ENCODE assay signal across 23 cellular contexts in genomic region chr1:114015075-114015474, GRCh38. TPM values are rescaled to one million over a fixed set of nuclear protein-coding genes. Genes with fewer than 3 reads are reported as not detected.
A peak's percentile ranks its signal among the peaks of the same experiment; 100 is the strongest.
DNase-seq lines count a peak whose midpoint lies in the region; ATAC-seq and TF ChIP-seq lines count a peak whose summit lies in the region.
"Had no signal": no experiment of that assay in that cellular context is flagged by ENCODE, and none has a peak within 500 bp of the region (broad histone marks: within the 10 kb centered on the region; RNA-seq: fewer than 3 reads in every experiment).

No MANE protein-coding gene starts in this region.

- ATAC-seq in HG03460 (IDR thresholded peaks at IDR 0.05; ENCODE audit: unreplicated experiment) = no peak
- ATAC-seq: activated naive CD8-positive, alpha-beta T cell treated with anti-CD3 and anti-CD28 coated beads, Interleukin-2, amount 50 U/mL, for 24 hours; HepG2; left colon; right lobe of liver; T-helper 17 cell had no signal

- no peaks in the 10 kb centered on the region for H3K27me3 ChIP-seq in kidney epithelial cell (ENCODE audit: control insufficient read depth, insufficient read depth, low read length)
- H3K27me3 ChIP-seq: esophagus squamous epithelium, right lobe of liver, SJCRH30 had no signal

- H3K36me3 ChIP-seq in kidney epithelial cell (ENCODE audit: control insufficient read depth, insufficient read depth, low read length) = no peaks in the 10 kb centered on the region
- H3K36me3 ChIP-seq: esophagus squamous epithelium, right lobe of liver, SJCRH30 had no signal

- TF ChIP-seq CTCF in astrocyte of the cerebellum (IDR thresholded peaks at IDR 0.05; ENCODE audit: low read depth, low read length, missing control alignments) (no peak), kidney epithelial cell (IDR thresholded peaks at IDR 0.05; ENCODE audit: insufficient read depth, low read length, poor library complexity, severe bottlenecking) (no peak), lower leg skin (IDR thresholded peaks at IDR 0.05) (no peak)

- 41 to 66% methylated on average over 2 of the region's 2 CpGs for WGBS in lower leg skin, 2 donors

- peak; percentile 28 for DNase-seq in EL
- peak; percentile 32 for DNase-seq in NCI-H226
- peak; percentile 68 for DNase-seq in astrocyte of the cerebellum (ENCODE audit: low read depth)
- peak; percentile 7 for DNase-seq in kidney epithelial cell (ENCODE audit: low read depth)
- no peak for DNase-seq in GOT3 (lab: John Stamatoyannopoulos, UW)
- DNase-seq in lower leg skin (ENCODE audit: low spot score in 2 of 2) = no peak
- no peak for DNase-seq in DMS53 treated with DMSO at 0.1 percent for 48 hours (lab: John Stamatoyannopoulos, UW; ENCODE audit: unreplicated experiment)
- DNase-seq: activated CD4-positive, alpha-beta memory T cell treated with anti-CD3 and anti-CD28 coated beads for 36 hours; activated effector memory CD4-positive, alpha-beta T cell treated with anti-CD3 and anti-CD28 coated beads, Interleukin-2, amount 50 U/mL, for 16 hours; activated naive CD8-positive, alpha-beta T cell treated with anti-CD3 and anti-CD28 coated beads, Interleukin-2, amount 50 U/mL, for 24 hours; CD4-positive, alpha-beta memory T cell; DMS53; effector CD4-positive, alpha-beta T cell; esophagus squamous epithelium; HFFc6; left colon; NCI-H1417 treated with DMSO at 0.1 percent for 48 hours; NCI-H69; right lobe of liver; SJCRH30; T-helper 17 cell had no signal

- H3K4me3 ChIP-seq in astrocyte of the cerebellum (ENCODE audit: low read depth, low read length) = no peak overlapping the region
- H3K4me3 ChIP-seq in kidney epithelial cell (ENCODE audit: low read depth, low read length) = no peak overlapping the region
- H3K4me3 ChIP-seq in lower leg skin (ENCODE audit: low read depth, poor library complexity, severe bottlenecking) = no peak overlapping the region
- H3K4me3 ChIP-seq: esophagus squamous epithelium, right lobe of liver, SJCRH30 had no signal

- in situ Hi-C loops in astrocyte of the cerebellum (cut with HindIII; ENCODE audit: low sequenced_read_pairs) = no loop called here

- no peak for TF ChIP-seq POLR2A in lower leg skin (IDR thresholded peaks at IDR 0.05)

- intact Hi-C loops in lower leg skin (cut with DNase I; ENCODE audit: low total_unique reads) = no loop called here

RNA-seq across cellular contexts. Expression of gene OLFML3, which starts 35.8 kb away (rescaled TPM):
- total RNA-seq in kidney epithelial cell (0.17 and 1.4 TPM in 2 replicates), lower leg skin (10 to 100 TPM in 2 of 4 donors, 1 to 10 TPM in 2; 3.7 to 57.9 (median 15.9) TPM)

Comparison
In these comparisons a context has a peak if more than half of its experiments do, and no peak if none do; other contexts are left out.
1. DNase-seq: peak in EL (single experiment), NCI-H226 (single experiment), astrocyte of the cerebellum (single experiment) and kidney epithelial cell (single experiment); none in GOT3 (single experiment), lower leg skin (0 of 2) and DMS53 treated with DMSO at 0.1 percent for 48 hours (single experiment).